Comparison of ENCODE assay signal across 16 cellular contexts in genomic region chr2:215946581-215946980, GRCh38.
DNase-seq lines count a peak whose midpoint lies in the region; ATAC-seq lines count a peak whose summit lies in the region.
"Had no signal": no experiment of that assay in that cellular context is flagged by ENCODE, and none has a peak within 500 bp of the region (broad histone marks: within the 10 kb centered on the region; RNA-seq: fewer than 3 reads in every experiment).

No MANE protein-coding gene starts in this region.

- ATAC-seq in GM19467 (IDR thresholded peaks at IDR 0.05; ENCODE audit: unreplicated experiment) (no peak), HG02798 (IDR thresholded peaks at IDR 0.05; ENCODE audit: poor library complexity, unreplicated experiment) (no peak)

- DNase-seq in G401 (ENCODE audit: low spot score): peak; percentile 92
- DNase-seq in NCI-H1694 (lab: John Stamatoyannopoulos, UW): peak; percentile 62
- DNase-seq in cerebellar cortex (ENCODE audit: low spot score): peak; percentile 92
- no peak for DNase-seq in HuH-7.5 (ENCODE audit: low spot score)
- DNase-seq: ACHN; BE2C; CD4-positive, CD25-positive, alpha-beta regulatory T cell; CD8-positive, alpha-beta memory T cell; COR-L47; DMS153; DMS79; GF-D8; GOT3; H9 had no signal

- in situ Hi-C loops in G401 (cut with HindIII; ENCODE audit: low sequenced_read_pairs): no loop called here
